Comparison of ENCODE assay signal across 22 cellular contexts in genomic region chr10:73060173-73060572, GRCh38. TPM values are rescaled to one million over a fixed set of nuclear protein-coding genes. Genes with fewer than 3 reads are reported as not detected.
DNase-seq lines count a peak whose midpoint lies in the region; ATAC-seq and TF ChIP-seq lines count a peak whose summit lies in the region.
"Had no signal": no experiment of that assay in that cellular context is flagged by ENCODE, and none has a peak within 500 bp of the region (broad histone marks: within the 10 kb centered on the region; RNA-seq: fewer than 3 reads in every experiment).

No MANE protein-coding gene starts in this region.

- no peaks in the 10 kb centered on the region for H3K27me3 Mint-ChIP-seq in WTC11 (ENCODE audit: low read depth)
- no peaks in the 10 kb centered on the region for H3K27me3 Mint-ChIP-seq in stimulated activated naive CD8-positive, alpha-beta T cell treated with anti-CD3 and anti-CD28 coated beads, Interleukin-15, amount 100 ng/mL, for 72 hours
- H3K27me3 Mint-ChIP-seq: central memory CD8-positive, alpha-beta T cell; naive B cell had no signal

- no peaks in the 10 kb centered on the region for H3K27me3 ChIP-seq in left ventricle myocardium inferior (ENCODE audit: low read depth)
- no peaks in the 10 kb centered on the region for H3K27me3 ChIP-seq in right cardiac atrium (ENCODE audit: control insufficient read depth, insufficient read depth)
- H3K27me3 ChIP-seq: SJSA1 had no signal

- WGBS in right cardiac atrium = 79% methylated on average over 1 of the region's 1 CpG

- H3K27ac Mint-ChIP-seq in WTC11 = peak overlapping the region; percentile 32; the same call in 1 of the 2 replicates
- H3K27ac Mint-ChIP-seq in stimulated activated naive CD8-positive, alpha-beta T cell treated with anti-CD3 and anti-CD28 coated beads, Interleukin-15, amount 100 ng/mL, for 72 hours = peak overlapping the region; percentile 48 to 87

- no peak overlapping the region for H3K4me3 Mint-ChIP-seq in WTC11
- no peak overlapping the region for H3K4me3 Mint-ChIP-seq in stimulated activated naive CD8-positive, alpha-beta T cell treated with anti-CD3 and anti-CD28 coated beads, Interleukin-15, amount 100 ng/mL, for 72 hours
- H3K4me3 Mint-ChIP-seq: central memory CD8-positive, alpha-beta T cell; naive B cell had no signal

- H3K4me1 ChIP-seq in left ventricle myocardium inferior = peaks cover 40% of the 10 kb centered on the region
- H3K4me1 ChIP-seq in right cardiac atrium (ENCODE audit: control insufficient read depth, insufficient read depth, low read length) = peaks cover 2% of the 10 kb centered on the region
- H3K4me1 ChIP-seq: SJSA1 had no signal

- ATAC-seq in left cardiac atrium (no peak), WTC11 (no peak), right cardiac atrium (no peak), HG03135 (IDR thresholded peaks at IDR 0.05; ENCODE audit: unreplicated experiment) (no peak)
- no peak for ATAC-seq in stimulated activated naive CD8-positive, alpha-beta T cell treated with anti-CD3 and anti-CD28 coated beads, Interleukin-15, amount 100 ng/mL, for 72 hours

- H3K4me3 ChIP-seq in left ventricle myocardium inferior (no peak overlapping the region), right cardiac atrium (ENCODE audit: low read length) (no peak overlapping the region)
- H3K4me3 ChIP-seq: SJSA1, skin epidermis had no signal

- intact Hi-C loops in left ventricle myocardium inferior (cut with micrococcal nuclease) = no loop called here
- intact Hi-C loops in left cardiac atrium (cut with DNase I) = loop anchor here in 1 of 2 donors (10.0 kb wide), 1 partner anchor 695 kb away; no protein-coding TSS in a partner anchor
- intact Hi-C loops in right cardiac atrium (cut with DNase I) = no loop called here

- POLR2A ChIA-PET in WTC11 (lab: Charles Lee) = no interaction called here

- peaks cover 42% of the 10 kb centered on the region for H3K36me3 Mint-ChIP-seq in WTC11
- H3K36me3 Mint-ChIP-seq: naive B cell had no signal

- H3K9me3 Mint-ChIP-seq in WTC11 = no peaks in the 10 kb centered on the region
- no peaks in the 10 kb centered on the region for H3K9me3 Mint-ChIP-seq in stimulated activated naive CD8-positive, alpha-beta T cell treated with anti-CD3 and anti-CD28 coated beads, Interleukin-15, amount 100 ng/mL, for 72 hours
- H3K9me3 Mint-ChIP-seq: central memory CD8-positive, alpha-beta T cell; naive B cell had no signal

- H3K27ac ChIP-seq in left ventricle myocardium inferior (replicated peaks) (peak overlapping the region; percentile 57), right cardiac atrium (ENCODE audit: low read length) (peak overlapping the region; percentile 68)
- H3K27ac ChIP-seq: SJSA1 had no signal

- no peak for TF ChIP-seq CTCF in left ventricle myocardium inferior (IDR thresholded peaks at IDR 0.05; ENCODE audit: borderline replicate concordance)
- TF ChIP-seq CTCF in WTC11 (IDR thresholded peaks at IDR 0.05) = no peak

- DNase-seq in left ventricle myocardium inferior (no peak), left cardiac atrium (no peak), WTC11 (ENCODE audit: low spot score) (no peak), right cardiac atrium (no peak), NCI-H748 treated with DMSO at 0.1 percent for 48 hours (lab: John Stamatoyannopoulos, UW) (no peak)
- DNase-seq in stimulated activated naive CD8-positive, alpha-beta T cell treated with anti-CD3 and anti-CD28 coated beads, Interleukin-15, amount 100 ng/mL, for 72 hours = no peak
- DNase-seq: activated effector memory CD4-positive, alpha-beta T cell treated with anti-CD3 and anti-CD28 coated beads, Interleukin-2, amount 50 U/mL, for 16 hours; anterior cingulate cortex; DMS79; erythroblast; foreskin melanocyte; kidney; mammary epithelial cell; naive B cell; NCI-H1930; NCI-H226; stimulated activated CD4-positive, alpha-beta T cell treated with anti-CD3 and anti-CD28 coated beads, Interleukin-2, amount 100 ng/mL, for 48 hours; trophoblast cell had no signal

- CTCF ChIA-PET in WTC11 (lab: Charles Lee) = interaction anchor here (2.3 kb wide), 1 partner anchor 14 kb away, joined by 8 read pairs; no protein-coding TSS in a partner anchor

- no peaks in the 10 kb centered on the region; the same call in 1 of the 2 replicates for H3K4me1 Mint-ChIP-seq in WTC11
- H3K4me1 Mint-ChIP-seq in stimulated activated naive CD8-positive, alpha-beta T cell treated with anti-CD3 and anti-CD28 coated beads, Interleukin-15, amount 100 ng/mL, for 72 hours = peaks cover 14% of the 10 kb centered on the region

- no peaks in the 10 kb centered on the region for H3K9me3 ChIP-seq in left ventricle myocardium inferior (replicated peaks)
- no peaks in the 10 kb centered on the region for H3K9me3 ChIP-seq in right cardiac atrium (ENCODE audit: control insufficient read depth, low read length)
- H3K9me3 ChIP-seq: SJSA1 had no signal

- peaks cover 55% of the 10 kb centered on the region for H3K36me3 ChIP-seq in left ventricle myocardium inferior

TF ChIP-seq in WTC11, 78 proteins besides CTCF, POLR2A, EP300 and RAD21:
- TF ChIP-seq ZNF416 (CRISPR knock-in tag; IDR thresholded peaks at IDR 0.05) (no peak), E2F4 (CRISPR knock-in tag; IDR thresholded peaks at IDR 0.05; ENCODE audit: borderline replicate concordance, low read depth) (no peak), SMAD3 (CRISPR knock-in tag; IDR thresholded peaks at IDR 0.05; ENCODE audit: borderline replicate concordance) (no peak), NFYB (CRISPR knock-in tag; conservative IDR thresholded peaks at IDR 0.05; ENCODE audit: low read depth) (no peak), NR1H2 (CRISPR knock-in tag; IDR thresholded peaks at IDR 0.05) (no peak), ATF6 (CRISPR knock-in tag; IDR thresholded peaks at IDR 0.05) (no peak), ZBTB21 (CRISPR knock-in tag; IDR thresholded peaks at IDR 0.05; ENCODE audit: borderline replicate concordance) (no peak), GABPB1 (CRISPR knock-in tag; IDR thresholded peaks at IDR 0.05) (no peak), ZNF263 (CRISPR knock-in tag; IDR thresholded peaks at IDR 0.05; ENCODE audit: low read depth) (no peak), MXD4 (CRISPR knock-in tag; IDR thresholded peaks at IDR 0.05; ENCODE audit: borderline replicate concordance) (no peak), PRRX2 (CRISPR knock-in tag; IDR thresholded peaks at IDR 0.05) (no peak), NFATC4 (CRISPR knock-in tag; IDR thresholded peaks at IDR 0.05) (no peak), JAZF1 (CRISPR knock-in tag; IDR thresholded peaks at IDR 0.05) (no peak), SMAD4 (CRISPR knock-in tag; IDR thresholded peaks at IDR 0.05) (no peak), TEAD1 (CRISPR knock-in tag; IDR thresholded peaks at IDR 0.05) (no peak), ZNF317 (CRISPR knock-in tag; IDR thresholded peaks at IDR 0.05; ENCODE audit: borderline replicate concordance, low read depth) (no peak), ESRRA (CRISPR knock-in tag; IDR thresholded peaks at IDR 0.05; ENCODE audit: borderline replicate concordance) (no peak)
TF ChIP-seq in WTC11: peak in this region for 0.

RNA-seq across cellular contexts. Expression of gene P4HA1, which starts 36.5 kb away (rescaled TPM):
- total RNA-seq in left ventricle myocardium inferior (97.1 TPM), left cardiac atrium (10 to 100 TPM; 41.0 to 51.0 TPM), WTC11 (2021) (34.4 to 62.8 TPM (median 59.9 TPM) in 3 replicates), right cardiac atrium (10 to 100 TPM; 37.4 to 55.8 (median 43.9) TPM)
- 21.8 TPM for polyA plus RNA-seq in right cardiac atrium

RNA-seq across cellular contexts. Expression of gene NUDT13, which starts 50.1 kb away (rescaled TPM):
- total RNA-seq in left ventricle myocardium inferior (5.6 TPM), left cardiac atrium (1 to 10 TPM; 1.6 to 2.7 TPM), WTC11 (2021) (1.8 to 2.9 TPM (median 2.0 TPM) in 3 replicates), right cardiac atrium (1 to 10 TPM; 1.9 to 4.1 (median 2.8) TPM)
- polyA plus RNA-seq in right cardiac atrium = 2.7 TPM
